8 cellular contexts compared by ENCODE assay signal in the genomic region with DNA sequence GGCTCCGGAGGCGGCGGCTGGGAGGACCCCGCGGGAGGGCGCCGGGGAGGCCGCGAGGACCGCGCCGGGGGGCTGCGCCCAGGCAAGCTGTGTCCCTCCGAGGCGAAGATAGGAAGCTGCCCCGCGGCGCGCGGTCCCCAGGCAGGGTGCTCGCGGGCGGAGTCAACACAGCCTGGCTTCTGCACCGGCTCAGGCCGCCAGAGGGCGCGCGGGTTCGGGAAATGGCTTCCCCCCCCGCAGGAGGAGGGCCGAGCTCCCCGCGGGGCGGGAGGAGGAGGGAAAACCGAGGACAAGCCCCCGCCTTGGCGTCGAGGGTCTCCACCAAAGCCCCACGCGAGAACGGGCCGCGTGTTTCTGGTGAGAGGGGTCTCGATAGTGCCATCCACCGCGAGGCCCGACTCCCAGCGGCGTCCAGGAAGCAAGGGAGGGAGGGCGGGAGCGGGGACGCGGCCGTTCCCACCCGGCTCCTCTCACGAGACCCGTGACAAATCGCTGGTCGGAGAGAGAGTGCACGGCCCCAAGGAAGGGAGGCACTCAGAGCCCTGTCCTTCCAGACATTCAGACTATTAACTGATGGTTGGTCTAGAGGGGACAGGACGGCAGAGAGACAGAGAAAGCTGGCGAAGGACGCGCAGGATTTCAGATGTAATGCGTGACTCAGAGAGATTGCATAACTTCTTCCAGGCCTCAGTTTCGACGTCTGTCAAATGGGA.
A peak's percentile ranks its signal among the peaks of the same experiment; 100 is the strongest.
DNase-seq lines count a peak whose midpoint lies in the region; TF ChIP-seq lines count a peak whose summit lies in the region.

No MANE protein-coding gene starts in this region.

- DNase-seq in DMS114 treated with DMSO at 0.1 percent for 48 hours (lab: John Stamatoyannopoulos, UW; ENCODE audit: unreplicated experiment), result peak; percentile 71
- DNase-seq in GM20000 (ENCODE audit: low spot score), result peak; percentile 95
- DNase-seq in HPDE6-E6E7 (ENCODE audit: extremely low spot score), result peak; percentile 93
- DNase-seq in activated T-helper 1 cell treated with anti-CD3 and anti-CD28 coated beads, Interleukin-12 subunit alpha, Interleukin-12 subunit beta, Interleukin-2, Interleukin-4 antibody, amounts not matched to agents 30 ng/mL and 10 ng/mL and 1 ng/mL, durations not matched to agents 14 hours and 24 hours and 36 hours (ENCODE audit: low spot score), result peak; percentile 85
- peak; percentile 66 for DNase-seq in fibroblast of the aortic adventitia (ENCODE audit: low read depth)

- H3K27ac ChIP-seq in neural cell (ENCODE audit: low read length), result no peak overlapping the region

- peak overlapping the region; percentile 70 for H3K4me3 ChIP-seq in fibroblast of the aortic adventitia (ENCODE audit: low read depth, low read length)
- peak overlapping the region; percentile 75 for H3K4me3 ChIP-seq in neural cell (ENCODE audit: low read length)

- peak; percentile 97 for TF ChIP-seq CTCF in GM20000 (IDR thresholded peaks at IDR 0.05; ENCODE audit: extremely low read depth, missing control alignments)
- peak; percentile 93 for TF ChIP-seq CTCF in fibroblast of the aortic adventitia (IDR thresholded peaks at IDR 0.05; ENCODE audit: insufficient read depth, low read length)
- TF ChIP-seq CTCF in neural cell (IDR thresholded peaks at IDR 0.05; ENCODE audit: poor library complexity, severe bottlenecking), result peak; percentile 96

- no peaks in the 10 kb centered on the region for H3K9me3 ChIP-seq in neural cell (ENCODE audit: low read length)

- H3K4me3 Mint-ChIP-seq in activated T-helper 1 cell treated with anti-CD3 and anti-CD28 coated beads, Interleukin-12 subunit alpha, Interleukin-12 subunit beta, Interleukin-2, Interleukin-4 antibody, amounts not matched to agents 30 ng/mL and 10 ng/mL and 1 ng/mL, durations not matched to agents 14 hours and 24 hours and 36 hours, result peak overlapping the region; percentile 81
- H3K4me3 Mint-ChIP-seq in stimulated activated naive CD8-positive, alpha-beta T cell treated with anti-CD3 and anti-CD28 coated beads, Interleukin-15, Interleukin-2, amounts not matched to agents 100 ng/mL and 50 ng/mL, for 24 hours, result peak overlapping the region; percentile 73

- H3K79me2 ChIP-seq in neural cell (replicated peaks; ENCODE audit: insufficient read depth, low read length), result no peaks in the 10 kb centered on the region

- TF ChIP-seq EP300 in neural cell (conservative IDR thresholded peaks at IDR 0.05; ENCODE audit: poor library complexity, severe bottlenecking), result no peak

- H3K9me2 ChIP-seq in neural cell (ENCODE audit: insufficient read depth, low read length), result no peaks in the 10 kb centered on the region

- no peak overlapping the region for H3K27ac Mint-ChIP-seq in activated T-helper 1 cell treated with anti-CD3 and anti-CD28 coated beads, Interleukin-12 subunit alpha, Interleukin-12 subunit beta, Interleukin-2, Interleukin-4 antibody, amounts not matched to agents 30 ng/mL and 10 ng/mL and 1 ng/mL, durations not matched to agents 14 hours and 24 hours and 36 hours
- no peak overlapping the region for H3K27ac Mint-ChIP-seq in stimulated activated naive CD8-positive, alpha-beta T cell treated with anti-CD3 and anti-CD28 coated beads, Interleukin-15, Interleukin-2, amounts not matched to agents 100 ng/mL and 50 ng/mL, for 24 hours

- no peaks in the 10 kb centered on the region for H3K9me3 Mint-ChIP-seq in activated T-helper 1 cell treated with anti-CD3 and anti-CD28 coated beads, Interleukin-12 subunit alpha, Interleukin-12 subunit beta, Interleukin-2, Interleukin-4 antibody, amounts not matched to agents 30 ng/mL and 10 ng/mL and 1 ng/mL, durations not matched to agents 14 hours and 24 hours and 36 hours
- H3K9me3 Mint-ChIP-seq in stimulated activated naive CD8-positive, alpha-beta T cell treated with anti-CD3 and anti-CD28 coated beads, Interleukin-15, Interleukin-2, amounts not matched to agents 100 ng/mL and 50 ng/mL, for 24 hours, result no peaks in the 10 kb centered on the region

- peaks cover 14% of the 10 kb centered on the region for H3K27me3 Mint-ChIP-seq in activated T-helper 1 cell treated with anti-CD3 and anti-CD28 coated beads, Interleukin-12 subunit alpha, Interleukin-12 subunit beta, Interleukin-2, Interleukin-4 antibody, amounts not matched to agents 30 ng/mL and 10 ng/mL and 1 ng/mL, durations not matched to agents 14 hours and 24 hours and 36 hours (ENCODE audit: insufficient read depth)
- H3K27me3 Mint-ChIP-seq in stimulated activated naive CD8-positive, alpha-beta T cell treated with anti-CD3 and anti-CD28 coated beads, Interleukin-15, Interleukin-2, amounts not matched to agents 100 ng/mL and 50 ng/mL, for 24 hours, result peaks cover 10% of the 10 kb centered on the region

- H3K27me3 ChIP-seq in neural cell (ENCODE audit: insufficient read depth, low read depth, low read length), result no peaks in the 10 kb centered on the region

- peak overlapping the region; percentile 57 for H3K9ac ChIP-seq in neural cell (ENCODE audit: low read length)

- peaks cover 4% of the 10 kb centered on the region for H3K4me1 Mint-ChIP-seq in activated T-helper 1 cell treated with anti-CD3 and anti-CD28 coated beads, Interleukin-12 subunit alpha, Interleukin-12 subunit beta, Interleukin-2, Interleukin-4 antibody, amounts not matched to agents 30 ng/mL and 10 ng/mL and 1 ng/mL, durations not matched to agents 14 hours and 24 hours and 36 hours (ENCODE audit: low read depth)
- no peaks in the 10 kb centered on the region for H3K4me1 Mint-ChIP-seq in stimulated activated naive CD8-positive, alpha-beta T cell treated with anti-CD3 and anti-CD28 coated beads, Interleukin-15, Interleukin-2, amounts not matched to agents 100 ng/mL and 50 ng/mL, for 24 hours (ENCODE audit: low read depth)

- TF ChIP-seq RAD21 in neural cell (conservative IDR thresholded peaks at IDR 0.05), result peak; percentile 89

- H3K36me3 Mint-ChIP-seq in activated T-helper 1 cell treated with anti-CD3 and anti-CD28 coated beads, Interleukin-12 subunit alpha, Interleukin-12 subunit beta, Interleukin-2, Interleukin-4 antibody, amounts not matched to agents 30 ng/mL and 10 ng/mL and 1 ng/mL, durations not matched to agents 14 hours and 24 hours and 36 hours (ENCODE audit: low read depth), result no peaks in the 10 kb centered on the region
- no peaks in the 10 kb centered on the region for H3K36me3 Mint-ChIP-seq in stimulated activated naive CD8-positive, alpha-beta T cell treated with anti-CD3 and anti-CD28 coated beads, Interleukin-15, Interleukin-2, amounts not matched to agents 100 ng/mL and 50 ng/mL, for 24 hours (ENCODE audit: low read depth)

- intact Hi-C loops in activated T-helper 1 cell treated with anti-CD3 and anti-CD28 coated beads, Interleukin-12 subunit alpha, Interleukin-12 subunit beta, Interleukin-2, Interleukin-4 antibody, amounts not matched to agents 30 ng/mL and 10 ng/mL and 1 ng/mL, durations not matched to agents 14 hours and 24 hours and 36 hours (cut with micrococcal nuclease), result loop anchor here (1.0 to 5.0 kb wide), 10 partner anchors 19 to 1127 kb away; partner anchors contain the start of genes ITFG1, ORC6, PHKB and VPS35

- H4K20me1 ChIP-seq in neural cell (ENCODE audit: insufficient read depth), result no peaks in the 10 kb centered on the region

- peak overlapping the region; percentile 65 for H2AFZ ChIP-seq in neural cell (ENCODE audit: low read depth, low read length)

- no peaks in the 10 kb centered on the region for H3K36me3 ChIP-seq in neural cell (ENCODE audit: insufficient read depth, low read length)

- H3K4me2 ChIP-seq in neural cell (ENCODE audit: low read length), result no peak overlapping the region

- H3F3A ChIP-seq in neural cell (ENCODE audit: insufficient read depth, low read length, poor library complexity, severe bottlenecking), result no peaks in the 10 kb centered on the region

TF ChIP-seq in PFSK-1, 5 proteins besides CTCF, POLR2A, EP300 and RAD21 (continues in another document):
- TF ChIP-seq SIN3A (IDR thresholded peaks at IDR 0.05; ENCODE audit: borderline replicate concordance, insufficient read depth, low read length) (no peak), FOXP2 (optimal IDR thresholded peaks at IDR 0.05; ENCODE audit: borderline replicate concordance, extremely low read depth, extremely low read length, insufficient read depth) (peak; percentile 31)

TF ChIP-seq in neural cell, 6 proteins besides CTCF, POLR2A, EP300 and RAD21:
- TF ChIP-seq TAF1 (IDR thresholded peaks at IDR 0.05; ENCODE audit: low read depth) (no peak), SMC3 (conservative IDR thresholded peaks at IDR 0.05; ENCODE audit: poor library complexity) (peak; percentile 93), REST (IDR thresholded peaks at IDR 0.05; ENCODE audit: borderline replicate concordance) (peak; percentile 52), POLR2AphosphoS5 (IDR thresholded peaks at IDR 0.05) (peak; percentile 35)
